21 cellular contexts compared by ENCODE assay signal in the genomic region with DNA sequence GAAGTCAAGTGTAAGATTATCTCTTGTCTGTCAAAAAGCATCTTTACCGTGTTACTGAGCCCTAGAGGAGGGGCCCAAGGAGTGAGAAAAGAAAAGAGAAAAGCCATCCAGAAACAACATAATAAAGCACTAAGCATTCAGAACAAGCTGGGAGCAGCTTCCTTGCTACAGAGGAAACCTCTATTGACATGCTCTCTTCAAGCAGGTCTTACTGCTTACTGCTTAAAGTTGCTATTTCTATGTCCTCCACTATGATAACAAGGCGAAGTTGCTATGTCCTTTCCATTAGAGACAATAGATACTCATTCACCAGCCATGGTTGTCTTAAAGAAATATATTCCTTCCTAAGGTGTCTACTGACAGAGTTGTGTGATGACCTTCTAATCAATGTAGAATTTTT.
"Had no signal": no experiment of that assay in that cellular context is flagged by ENCODE, and none has a peak within 500 bp of the region (broad histone marks: within the 10 kb centered on the region; RNA-seq: fewer than 3 reads in every experiment).

No MANE protein-coding gene starts in this region.

- H3K4me2 ChIP-seq: smooth muscle cell had no signal

- H3K4me3 Mint-ChIP-seq: activated CD4-positive, alpha-beta memory T cell treated with anti-CD3 and anti-CD28 coated beads, Interleukin-2, amount 10 ng/mL, durations not matched to agents 7 days and 5 days; activated naive CD4-positive, alpha-beta T cell treated with anti-CD3 and anti-CD28 coated beads, Interleukin-2, amount 10 ng/mL, durations not matched to agents 7 days and 5 days; activated T-cell treated with anti-CD3 and anti-CD28 coated beads, Interleukin-2, amount 50 U/mL, for 24 hours; naive thymus-derived CD4-positive, alpha-beta T cell had no signal

- DNase-seq: activated CD4-positive, alpha-beta memory T cell treated with anti-CD3 and anti-CD28 coated beads, Interleukin-2, amount 10 ng/mL, durations not matched to agents 7 days and 5 days; activated CD4-positive, alpha-beta T cell treated with anti-CD3 and anti-CD28 coated beads for 1 hour; activated naive CD4-positive, alpha-beta T cell treated with anti-CD3 and anti-CD28 coated beads, Interleukin-2, amount 10 ng/mL, durations not matched to agents 7 days and 5 days; activated T-cell treated with anti-CD3 and anti-CD28 coated beads, Interleukin-2, amount 50 U/mL, for 24 hours; adrenal gland; cortex of kidney; effector CD8-positive, alpha-beta T cell; foreskin melanocyte; heart right ventricle; islet precursor cell; mammary epithelial cell; mucosa of descending colon; naive thymus-derived CD4-positive, alpha-beta T cell; psoas muscle; right lobe of liver; stimulated activated CD4-positive, alpha-beta T cell treated with anti-CD3 and anti-CD28 coated beads, Interleukin-4, amount 100 ng/mL, for 4 hours; stimulated activated CD8-positive, alpha-beta memory T cell treated with anti-CD3 and anti-CD28 coated beads, Interleukin-4, amount 100 ng/mL, for 48 hours; stimulated activated naive CD4-positive, alpha-beta T cell treated with Interleukin-2 at 50 U/mL for 16 hours; substantia nigra; trophoblast cell had no signal

- H3K36me3 ChIP-seq: adrenal gland, heart right ventricle, right lobe of liver had no signal

- H3K27ac ChIP-seq: adrenal gland, psoas muscle, right lobe of liver had no signal

- H3K27me3 Mint-ChIP-seq: activated CD4-positive, alpha-beta memory T cell treated with anti-CD3 and anti-CD28 coated beads, Interleukin-2, amount 10 ng/mL, durations not matched to agents 7 days and 5 days; activated naive CD4-positive, alpha-beta T cell treated with anti-CD3 and anti-CD28 coated beads, Interleukin-2, amount 10 ng/mL, durations not matched to agents 7 days and 5 days; activated T-cell treated with anti-CD3 and anti-CD28 coated beads, Interleukin-2, amount 50 U/mL, for 24 hours; naive thymus-derived CD4-positive, alpha-beta T cell had no signal

- H3K4me3 ChIP-seq: adrenal gland, mucosa of descending colon, right lobe of liver, smooth muscle cell had no signal

- H3K27ac Mint-ChIP-seq: activated CD4-positive, alpha-beta memory T cell treated with anti-CD3 and anti-CD28 coated beads, Interleukin-2, amount 10 ng/mL, durations not matched to agents 7 days and 5 days; activated naive CD4-positive, alpha-beta T cell treated with anti-CD3 and anti-CD28 coated beads, Interleukin-2, amount 10 ng/mL, durations not matched to agents 7 days and 5 days; activated T-cell treated with anti-CD3 and anti-CD28 coated beads, Interleukin-2, amount 50 U/mL, for 24 hours; naive thymus-derived CD4-positive, alpha-beta T cell had no signal

- H3K9me3 Mint-ChIP-seq: activated CD4-positive, alpha-beta memory T cell treated with anti-CD3 and anti-CD28 coated beads, Interleukin-2, amount 10 ng/mL, durations not matched to agents 7 days and 5 days; activated naive CD4-positive, alpha-beta T cell treated with anti-CD3 and anti-CD28 coated beads, Interleukin-2, amount 10 ng/mL, durations not matched to agents 7 days and 5 days; activated T-cell treated with anti-CD3 and anti-CD28 coated beads, Interleukin-2, amount 50 U/mL, for 24 hours had no signal

- H3K27me3 ChIP-seq: adrenal gland, heart right ventricle, right lobe of liver had no signal

- H3K4me1 Mint-ChIP-seq: activated CD4-positive, alpha-beta memory T cell treated with anti-CD3 and anti-CD28 coated beads, Interleukin-2, amount 10 ng/mL, durations not matched to agents 7 days and 5 days; activated naive CD4-positive, alpha-beta T cell treated with anti-CD3 and anti-CD28 coated beads, Interleukin-2, amount 10 ng/mL, durations not matched to agents 7 days and 5 days; naive thymus-derived CD4-positive, alpha-beta T cell had no signal

- H3K9me3 ChIP-seq: adrenal gland, mucosa of descending colon, right lobe of liver had no signal

- H3K36me3 Mint-ChIP-seq: activated naive CD4-positive, alpha-beta T cell treated with anti-CD3 and anti-CD28 coated beads, Interleukin-2, amount 10 ng/mL, durations not matched to agents 7 days and 5 days; naive thymus-derived CD4-positive, alpha-beta T cell had no signal

- H3K4me1 ChIP-seq: psoas muscle, right lobe of liver had no signal

- ATAC-seq: mucosa of descending colon; naive thymus-derived CD4-positive, alpha-beta T cell; psoas muscle; right lobe of liver had no signal
